24 cellular contexts compared by ENCODE assay signal in genomic region chr13:110556224-110556606, GRCh38. TPM values are rescaled to one million over a fixed set of nuclear protein-coding genes. Genes with fewer than 3 reads are reported as not detected.
DNase-seq lines count a peak whose midpoint lies in the region; ATAC-seq, FAIRE-seq and TF ChIP-seq lines count a peak whose summit lies in the region.
"Had no signal": no experiment of that assay in that cellular context is flagged by ENCODE, and none has a peak within 500 bp of the region (broad histone marks: within the 10 kb centered on the region; RNA-seq: fewer than 3 reads in every experiment).

No MANE protein-coding gene starts in this region.

- H3K9me2 ChIP-seq in PC-9 (ENCODE audit: insufficient read depth), result no peaks in the 10 kb centered on the region

- H3F3A ChIP-seq in PC-9 (ENCODE audit: insufficient read depth, low read depth), result peaks cover 42% of the 10 kb centered on the region

- TF ChIP-seq CTCF in A549 (IDR thresholded peaks at IDR 0.05) (no peak), PC-9 (conservative IDR thresholded peaks at IDR 0.05) (no peak), HepG2 (CRISPR knock-in tag; IDR thresholded peaks at IDR 0.05) (no peak), progenitor cell of endocrine pancreas (IDR thresholded peaks at IDR 0.05; ENCODE audit: unreplicated experiment) (no peak), lower leg skin (IDR thresholded peaks at IDR 0.05) (no peak)

- H3K9me3 ChIP-seq in A549, result no peaks in the 10 kb centered on the region
- no peaks in the 10 kb centered on the region for H3K9me3 ChIP-seq in PC-9 (ENCODE audit: insufficient read depth, low read depth)
- no peaks in the 10 kb centered on the region for H3K9me3 ChIP-seq in HepG2 (ENCODE audit: low read length)
- H3K9me3 ChIP-seq in right cardiac atrium (ENCODE audit: control insufficient read depth, low read length), result no peaks in the 10 kb centered on the region
- H3K9me3 ChIP-seq: BE2C, thoracic aorta had no signal

- in situ Hi-C loops in HepG2 (cut with HindIII; ENCODE audit: extremely low pct_ligation_motif_present, low pct_unique_long_range_greater_than_20kb), result no loop called here

- no peak for FAIRE-seq in A549 (lab: Jason Lieb, UNC)
- FAIRE-seq in HepG2 (lab: Jason Lieb, UNC), result no peak
- FAIRE-seq: astrocyte, islet of Langerhans had no signal

- H3K27me3 Mint-ChIP-seq in progenitor cell of endocrine pancreas, result peaks cover 19% of the 10 kb centered on the region
- H3K27me3 Mint-ChIP-seq: activated naive CD4-positive, alpha-beta T cell treated with anti-CD3 and anti-CD28 coated beads, Interleukin-2, amount 50 U/mL, for 24 hours had no signal

- no peak overlapping the region; the same call in 1 of the 2 replicates for H2AFZ ChIP-seq in PC-9
- no peak overlapping the region for H2AFZ ChIP-seq in HepG2 (ENCODE audit: low read length)
- H2AFZ ChIP-seq: neural progenitor cell had no signal

- TF ChIP-seq EP300 in A549 (IDR thresholded peaks at IDR 0.05) (no peak), HepG2 (IDR thresholded peaks at IDR 0.05; ENCODE audit: low read depth in 2 of 2, low read length in 2 of 2) (no peak), HepG2 (CRISPR knock-in tag; IDR thresholded peaks at IDR 0.05; ENCODE audit: borderline replicate concordance) (no peak)

- DNase-seq in A549 (ENCODE audit: low read depth in 1 of 2, low spot score in 1 of 2) (no peak), PC-9 (peak; percentile 41 to 83), HepG2 (ENCODE audit: low spot score) (no peak), progenitor cell of endocrine pancreas (ENCODE audit: low spot score, unreplicated experiment) (no peak), right cardiac atrium (no peak), lower leg skin (ENCODE audit: low spot score in 2 of 2) (no peak)
- DNase-seq in stimulated activated CD4-positive, alpha-beta T cell treated with anti-CD3 and anti-CD28 coated beads, Interleukin-2, amount 100 ng/mL, for 24 hours, result no peak
- DNase-seq: 8988T; activated CD4-positive, CD25-positive, alpha-beta regulatory T cell treated with anti-CD3 and anti-CD28 coated beads, Interleukin-2, amount 50 U/mL, for 72 hours; activated CD8-positive, alpha-beta memory T cell treated with anti-CD3 and anti-CD28 coated beads for 24 hours; activated T-cell treated with anti-CD3 and anti-CD28 coated beads, Interleukin-2, amount 50 U/mL, for 72 hours; BE2C; H7; mesendoderm; NCI-H187; stimulated activated CD4-positive, alpha-beta T cell treated with anti-CD3 and anti-CD28 coated beads, Interleukin-15, amount 100 ng/mL, for 24 hours had no signal

- peaks cover 9% of the 10 kb centered on the region; the same call in 1 of the 3 replicates for H3K4me1 ChIP-seq in A549
- peaks cover 52% of the 10 kb centered on the region for H3K4me1 ChIP-seq in PC-9 (replicated peaks; ENCODE audit: insufficient read depth)
- H3K4me1 ChIP-seq in HepG2 (ENCODE audit: insufficient read depth, low read length), result peaks cover 84% of the 10 kb centered on the region
- peaks cover 5% of the 10 kb centered on the region for H3K4me1 ChIP-seq in right cardiac atrium (ENCODE audit: control insufficient read depth, insufficient read depth, low read length)
- H3K4me1 ChIP-seq: BE2C had no signal

- H3K27ac ChIP-seq in A549, result peak overlapping the region in 1 of 2 experiments; percentile 31; a peak in 2 of 6 replicates
- peak overlapping the region; percentile 89 for H3K27ac ChIP-seq in PC-9
- peak overlapping the region; percentile 39 for H3K27ac ChIP-seq in HepG2 (ENCODE audit: extremely low read length, insufficient read depth, low read length)
- H3K27ac ChIP-seq in right cardiac atrium (ENCODE audit: low read length), result no peak overlapping the region
- H3K27ac ChIP-seq: neural progenitor cell, RWPE1, thoracic aorta had no signal

- no peaks in the 10 kb centered on the region for H3K27me3 ChIP-seq in PC-9 (ENCODE audit: insufficient read depth, low read depth)
- no peaks in the 10 kb centered on the region for H3K27me3 ChIP-seq in HepG2 (ENCODE audit: control insufficient read depth in 1 of 2, insufficient read depth in 2 of 2, low read length in 2 of 2)
- H3K27me3 ChIP-seq in right cardiac atrium (ENCODE audit: control insufficient read depth, insufficient read depth), result no peaks in the 10 kb centered on the region

- H3K9me3 Mint-ChIP-seq in progenitor cell of endocrine pancreas (ENCODE audit: low read depth), result peaks cover 2% of the 10 kb centered on the region
- H3K9me3 Mint-ChIP-seq: activated naive CD4-positive, alpha-beta T cell treated with anti-CD3 and anti-CD28 coated beads, Interleukin-2, amount 50 U/mL, for 24 hours; activated T-cell treated with anti-CD3 and anti-CD28 coated beads, Interleukin-2, amount 50 U/mL, for 72 hours; IgD-negative memory B cell had no signal

- CTCF ChIA-PET in A549 (lab: Yijun Ruan, JAX) (no interaction called here), PC-9 (lab: Charles Lee) (interaction anchor here (0.6 kb wide), 1 partner anchor 16 kb away, joined by 3 read pairs; no protein-coding TSS in a partner anchor), HepG2 (lab: Yijun Ruan, JAX; ENCODE audit: low intra/inter-chr PET ratio, low total read pairs) (no interaction called here)

- H3K4me3 ChIP-seq in A549, result no peak overlapping the region
- peak overlapping the region; percentile 40; the same call in 1 of the 2 replicates for H3K4me3 ChIP-seq in PC-9
- peak overlapping the region in 1 of 3 experiments; percentile 31; a peak in 1 of 6 replicates for H3K4me3 ChIP-seq in HepG2 (replicated peaks in 1 of 3; ENCODE audit: insufficient read depth in 1 of 3, low read depth in 2 of 3, low read length in 3 of 3)
- H3K4me3 ChIP-seq in right cardiac atrium (ENCODE audit: low read length), result no peak overlapping the region
- no peak overlapping the region for H3K4me3 ChIP-seq in lower leg skin (ENCODE audit: low read depth, poor library complexity, severe bottlenecking)
- H3K4me3 ChIP-seq: neural progenitor cell, thoracic aorta had no signal

- ATAC-seq in A549 (no peak), HepG2 (no peak), right cardiac atrium (no peak), GM21825 (IDR thresholded peaks at IDR 0.05; ENCODE audit: unreplicated experiment) (no peak)

- peaks cover 95% of the 10 kb centered on the region for H3K79me2 ChIP-seq in PC-9 (ENCODE audit: low read depth)
- H3K79me2 ChIP-seq in HepG2 (ENCODE audit: insufficient read depth, low read length), result peaks cover 85% of the 10 kb centered on the region

- no peak overlapping the region for H3K4me3 Mint-ChIP-seq in progenitor cell of endocrine pancreas (ENCODE audit: low read depth)
- H3K4me3 Mint-ChIP-seq: activated naive CD4-positive, alpha-beta T cell treated with anti-CD3 and anti-CD28 coated beads, Interleukin-2, amount 50 U/mL, for 24 hours; activated T-cell treated with anti-CD3 and anti-CD28 coated beads, Interleukin-2, amount 50 U/mL, for 72 hours; neural progenitor cell had no signal

- TF ChIP-seq RAD21 in A549 (conservative IDR thresholded peaks at IDR 0.05 in 1 of 2, IDR thresholded peaks at IDR 0.05 in 1 of 2), result no peak
- TF ChIP-seq RAD21 in HepG2 (CRISPR knock-in tag; IDR thresholded peaks at IDR 0.05), result no peak

- H3K4me1 Mint-ChIP-seq in progenitor cell of endocrine pancreas (ENCODE audit: low read depth), result peaks cover 21% of the 10 kb centered on the region

- H3K27ac Mint-ChIP-seq in progenitor cell of endocrine pancreas, result peak overlapping the region; percentile 46
- H3K27ac Mint-ChIP-seq: activated naive CD4-positive, alpha-beta T cell treated with anti-CD3 and anti-CD28 coated beads, Interleukin-2, amount 50 U/mL, for 24 hours; activated T-cell treated with anti-CD3 and anti-CD28 coated beads, Interleukin-2, amount 50 U/mL, for 72 hours; neural progenitor cell had no signal

- 83% methylated on average over 1 of the region's 1 CpG for WGBS in A549 (ENCODE audit: missing lambda C conversion rate)
- 100% methylated on average over 1 of the region's 1 CpG for WGBS in HepG2 (ENCODE audit: low lambda C conversion rate)
- 94% methylated on average over 1 of the region's 1 CpG for WGBS in right cardiac atrium
- WGBS in lower leg skin, 2 donors, result 69 to 93% methylated on average over 1 of the region's 1 CpG

- peak overlapping the region; percentile 9; the same call in 1 of the 3 replicates for H3K4me2 ChIP-seq in A549
- peak overlapping the region; percentile 86 for H3K4me2 ChIP-seq in PC-9
- H3K4me2 ChIP-seq in HepG2 (ENCODE audit: low read depth, low read length), result peak overlapping the region; percentile 69
- H3K4me2 ChIP-seq: neural progenitor cell had no signal

- TF ChIP-seq POLR2A in A549 (IDR thresholded peaks at IDR 0.05; ENCODE audit: low read length) (no peak), HepG2 (IDR thresholded peaks at IDR 0.05; ENCODE audit: insufficient read depth in 1 of 2, low read depth in 2 of 2, low read length in 2 of 2) (no peak), lower leg skin (IDR thresholded peaks at IDR 0.05) (no peak)

- intact Hi-C loops in PC-9 (cut with micrococcal nuclease; ENCODE audit: unreplicated experiment), result loop anchor here (1.0 kb wide), 1 partner anchor 9 kb away; no protein-coding TSS in a partner anchor
- intact Hi-C loops in HepG2 (cut with micrococcal nuclease; ENCODE audit: unreplicated experiment), result no loop called here
- intact Hi-C loops in right cardiac atrium (cut with DNase I), result no loop called here
- intact Hi-C loops in lower leg skin (cut with DNase I; ENCODE audit: low total_unique reads), result no loop called here

- POLR2A ChIA-PET in A549 (lab: Yijun Ruan, JAX), result no interaction called here
- POLR2A ChIA-PET in PC-9 (lab: Charles Lee; ENCODE audit: unreplicated experiment), result interaction anchor here (0.5 to 0.7 kb wide), 6 partner anchors 32 to 703 kb away, joined by 3 to 13 read pairs (median 4); no protein-coding TSS in a partner anchor
- POLR2A ChIA-PET in HepG2 (lab: Yijun Ruan, JAX), result interaction anchor here (0.6 to 1.1 kb wide), 4 partner anchors 8 to 30 kb away, joined by 3 read pairs; no protein-coding TSS in a partner anchor

- peak overlapping the region; percentile 41; the same call in 1 of the 2 replicates for H3K9ac ChIP-seq in HepG2 (ENCODE audit: insufficient read depth, low read depth, low read length)
- H3K9ac ChIP-seq: neural progenitor cell had no signal

- H4K20me1 ChIP-seq in PC-9 (ENCODE audit: insufficient read depth) (peaks cover 13% of the 10 kb centered on the region; the same call in 1 of the 2 replicates), HepG2 (ENCODE audit: insufficient read depth, low read length) (peaks cover 23% of the 10 kb centered on the region; the same call in 1 of the 2 replicates)

- H3K36me3 ChIP-seq in PC-9 (ENCODE audit: low read depth) (0 out of 2 replicates have a peak, but pooled peaks cover 11% of the 10 kb centered on the region), HepG2 (replicated peaks in 1 of 2; ENCODE audit: control insufficient read depth in 1 of 2, insufficient read depth in 2 of 2, low read length in 2 of 2) (peaks cover 3 to 5% of the 10 kb centered on the region in 2 experiments; a peak in 3 of 5 replicates)
- H3K36me3 ChIP-seq: BE2C, neural progenitor cell, thoracic aorta had no signal

- BruUV-seq in PC-9 (replicated peaks; lab: Mats Ljungman, UMichigan), result no TSS peak
- no TSS peak for BruUV-seq in HepG2 (replicated peaks; lab: Mats Ljungman, UMichigan)

- peaks cover 2% of the 10 kb centered on the region for H3K36me3 Mint-ChIP-seq in progenitor cell of endocrine pancreas (ENCODE audit: insufficient read depth)
- H3K36me3 Mint-ChIP-seq: activated naive CD4-positive, alpha-beta T cell treated with anti-CD3 and anti-CD28 coated beads, Interleukin-2, amount 50 U/mL, for 24 hours; neural progenitor cell had no signal

RNA-seq across cellular contexts. Expression of gene RAB20, which starts 5.3 kb away (rescaled TPM):
- 1.0 and 1.1 TPM in 2 replicates for polyA plus RNA-seq in A549 (2011; rRNA removed)
- polyA plus RNA-seq in A549 (2012; cell fraction: cytosol; rRNA removed), result 0.71 and 0.88 TPM in 2 replicates
- polyA plus RNA-seq in A549 (2012; cell fraction: nucleus; rRNA removed), result 0.38 and 0.78 TPM in 2 replicates
- 1.2 to 1.7 TPM (median 1.5 TPM) in 3 replicates for polyA plus RNA-seq in A549 (2017; fragmentation: RNase III; extraction: RNeasy Plus Mini Kit Qiagen cat#74134 plus additional on column Dnase treatment)
- polyA minus RNA-seq in A549 (2011; rRNA and poly(A)+ RNA removed), result 0.41 and 0.88 TPM in 2 replicates
- 31.9 and 41.0 TPM in 2 replicates for total RNA-seq in PC-9 (2021)
- total RNA-seq in HepG2 (2016; rRNA removed; fragmentation: Illumina TruSeq; extraction: Trizol), result 15.2 and 15.6 TPM in 2 replicates
- total RNA-seq in HepG2 (2016; cell fraction: cytosol; rRNA removed; fragmentation: Illumina TruSeq; extraction: Trizol; ENCODE audit: low read depth), result 5.8 and 6.2 TPM in 2 replicates
- 13.5 and 15.3 TPM in 2 replicates for total RNA-seq in HepG2 (2016; cell fraction: insoluble cytoplasmic fraction; rRNA removed; fragmentation: Illumina TruSeq; extraction: Trizol)
- 12.0 and 13.1 TPM in 2 replicates for total RNA-seq in HepG2 (2016; cell fraction: membrane; rRNA removed; fragmentation: Illumina TruSeq; extraction: Trizol)
- total RNA-seq in HepG2 (2016; cell fraction: nucleus; rRNA removed; fragmentation: Illumina TruSeq; extraction: Trizol), result 6.5 and 7.9 TPM in 2 replicates
- 27.3 and 30.5 TPM in 2 replicates for polyA plus RNA-seq in HepG2 (2011; rRNA removed)
- 28.4 and 39.0 TPM in 2 replicates for polyA plus RNA-seq in HepG2 (2011; cell fraction: cytosol; rRNA removed)
- 12.0 and 13.8 TPM in 2 replicates for polyA plus RNA-seq in HepG2 (2011; cell fraction: nucleus; rRNA removed)
- polyA plus RNA-seq in HepG2 (2012), result 14.6 and 20.9 TPM in 2 replicates
- 4.5 and 5.9 TPM in 2 replicates for polyA plus RNA-seq in HepG2 (2016; cell fraction: cytosol; fragmentation: Illumina TruSeq; extraction: Trizol; ENCODE audit: low read depth)
- 13.3 and 15.2 TPM in 2 replicates for polyA plus RNA-seq in HepG2 (2016; cell fraction: insoluble cytoplasmic fraction; fragmentation: Illumina TruSeq; extraction: Trizol; ENCODE audit: low read depth)
- 7.5 and 8.5 TPM in 2 replicates for polyA plus RNA-seq in HepG2 (2016; cell fraction: membrane; fragmentation: Illumina TruSeq; extraction: Trizol; ENCODE audit: low read depth)
- polyA plus RNA-seq in HepG2 (2016; cell fraction: nucleus; fragmentation: Illumina TruSeq; extraction: Trizol; ENCODE audit: insufficient read depth, low read depth), result 9.6 and 9.8 TPM in 2 replicates
- polyA minus RNA-seq in HepG2 (2011; rRNA and poly(A)+ RNA removed; ENCODE audit: low replicate concordance), result 7.5 and 23.0 TPM in 2 replicates
- 12.6 and 15.1 TPM in 2 replicates for polyA minus RNA-seq in HepG2 (2011; cell fraction: cytosol; rRNA and poly(A)+ RNA removed)
- polyA minus RNA-seq in HepG2 (2011; cell fraction: nucleus; rRNA and poly(A)+ RNA removed), result 8.2 TPM in 2 replicates
- total RNA-seq in progenitor cell of endocrine pancreas, result 3.8 and 4.0 TPM in 2 replicates
- 10 to 100 TPM; 10.5 to 15.3 (median 12.3) TPM for total RNA-seq in right cardiac atrium
- polyA plus RNA-seq in right cardiac atrium, result 11.8 TPM
- total RNA-seq in lower leg skin, result 1 to 10 TPM; 3.9 to 9.1 (median 6.2) TPM

RNA-seq across cellular contexts. Expression of gene NAXD, which starts 59.1 kb away (rescaled TPM):
- polyA plus RNA-seq in A549 (2011; rRNA removed) (15.7 and 19.0 TPM in 2 replicates), A549 (2017; fragmentation: RNase III; extraction: RNeasy Plus Mini Kit Qiagen cat#74134 plus additional on column Dnase treatment) (12.5 to 14.2 TPM (median 13.8 TPM) in 3 replicates), HepG2 (2011; rRNA removed) (23.2 and 27.0 TPM in 2 replicates), right cardiac atrium (22.6 TPM)
- 17.4 and 17.7 TPM in 2 replicates for polyA plus RNA-seq in A549 (2012; cell fraction: cytosol; rRNA removed)
- 38.7 and 48.2 TPM in 2 replicates for polyA plus RNA-seq in A549 (2012; cell fraction: nucleus; rRNA removed)
- 8.5 and 10.7 TPM in 2 replicates for polyA minus RNA-seq in A549 (2011; rRNA and poly(A)+ RNA removed)
- total RNA-seq in PC-9 (2021) (30.2 and 35.2 TPM in 2 replicates), HepG2 (2016; rRNA removed; fragmentation: Illumina TruSeq; extraction: Trizol) (18.5 and 19.0 TPM in 2 replicates), progenitor cell of endocrine pancreas (32.4 and 34.2 TPM in 2 replicates), right cardiac atrium (10 to 100 TPM; 24.4 to 28.6 (median 26.5) TPM), lower leg skin (10 to 100 TPM; 32.7 to 34.5 (median 33.6) TPM)
- total RNA-seq in HepG2 (2016; cell fraction: cytosol; rRNA removed; fragmentation: Illumina TruSeq; extraction: Trizol; ENCODE audit: low read depth), result 5.5 and 6.3 TPM in 2 replicates
- total RNA-seq in HepG2 (2016; cell fraction: insoluble cytoplasmic fraction; rRNA removed; fragmentation: Illumina TruSeq; extraction: Trizol), result 18.9 and 19.7 TPM in 2 replicates
- 12.5 and 13.8 TPM in 2 replicates for total RNA-seq in HepG2 (2016; cell fraction: membrane; rRNA removed; fragmentation: Illumina TruSeq; extraction: Trizol)
- 20.9 and 21.0 TPM in 2 replicates for total RNA-seq in HepG2 (2016; cell fraction: nucleus; rRNA removed; fragmentation: Illumina TruSeq; extraction: Trizol)
- 24.7 and 25.6 TPM in 2 replicates for polyA plus RNA-seq in HepG2 (2011; cell fraction: cytosol; rRNA removed)
- polyA plus RNA-seq in HepG2 (2011; cell fraction: nucleus; rRNA removed), result 81.1 and 85.3 TPM in 2 replicates
- 18.2 and 22.0 TPM in 2 replicates for polyA plus RNA-seq in HepG2 (2012)
- 5.1 and 5.8 TPM in 2 replicates for polyA plus RNA-seq in HepG2 (2016; cell fraction: cytosol; fragmentation: Illumina TruSeq; extraction: Trizol; ENCODE audit: low read depth)
- 18.8 and 20.5 TPM in 2 replicates for polyA plus RNA-seq in HepG2 (2016; cell fraction: insoluble cytoplasmic fraction; fragmentation: Illumina TruSeq; extraction: Trizol; ENCODE audit: low read depth)
- polyA plus RNA-seq in HepG2 (2016; cell fraction: membrane; fragmentation: Illumina TruSeq; extraction: Trizol; ENCODE audit: low read depth), result 10.7 and 10.9 TPM in 2 replicates
- polyA plus RNA-seq in HepG2 (2016; cell fraction: nucleus; fragmentation: Illumina TruSeq; extraction: Trizol; ENCODE audit: insufficient read depth, low read depth), result 43.2 and 44.7 TPM in 2 replicates
- 19.3 and 20.3 TPM in 2 replicates for polyA minus RNA-seq in HepG2 (2011; rRNA and poly(A)+ RNA removed; ENCODE audit: low replicate concordance)
- 4.0 and 5.5 TPM in 2 replicates for polyA minus RNA-seq in HepG2 (2011; cell fraction: cytosol; rRNA and poly(A)+ RNA removed)
- polyA minus RNA-seq in HepG2 (2011; cell fraction: nucleus; rRNA and poly(A)+ RNA removed), result 19.4 and 22.9 TPM in 2 replicates

Comparison
In these comparisons a context has a peak if more than half of its experiments do, and no peak if none do; other contexts are left out.
1. DNase-seq: peak in PC-9 (2 of 2); none in A549 (0 of 2), HepG2 (single experiment), progenitor cell of endocrine pancreas (single experiment), right cardiac atrium (0 of 3), stimulated activated CD4-positive, alpha-beta T cell treated with anti-CD3 and anti-CD28 coated beads, Interleukin-2, amount 100 ng/mL, for 24 hours (0 of 2) and lower leg skin (0 of 2).
2. H3K4me2 ChIP-seq: peak in every context shown above with its lines; median percentile 86 in PC-9; 69 in HepG2; 9 in A549.